1 cellular context compared by ENCODE assay signal in the genomic region with DNA sequence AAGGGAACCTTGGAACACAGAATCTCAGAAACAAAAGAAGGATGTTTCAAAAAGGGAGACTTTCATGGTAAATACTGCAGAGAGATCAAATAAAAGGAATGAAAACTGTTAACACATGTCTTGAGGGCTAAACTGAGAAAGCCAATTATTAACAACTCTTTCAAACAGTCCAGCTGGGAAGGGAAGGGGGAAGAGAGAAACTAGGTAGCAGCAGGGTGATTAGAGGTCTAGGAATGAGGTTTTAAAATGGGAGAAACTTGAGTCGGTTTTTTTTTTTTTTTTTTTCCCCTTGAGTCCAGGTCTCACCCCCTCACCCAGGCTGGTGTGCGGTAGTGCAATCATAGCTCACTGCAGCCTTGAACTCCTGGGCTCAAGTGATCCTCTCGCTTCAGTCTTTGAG.
TF ChIP-seq lines count a peak whose summit lies in the region.

No MANE protein-coding gene starts in this region.

TF ChIP-seq in WTC11, 78 proteins besides CTCF, POLR2A, EP300 and RAD21 (continued from another document):
- TF ChIP-seq, protein P1, sequence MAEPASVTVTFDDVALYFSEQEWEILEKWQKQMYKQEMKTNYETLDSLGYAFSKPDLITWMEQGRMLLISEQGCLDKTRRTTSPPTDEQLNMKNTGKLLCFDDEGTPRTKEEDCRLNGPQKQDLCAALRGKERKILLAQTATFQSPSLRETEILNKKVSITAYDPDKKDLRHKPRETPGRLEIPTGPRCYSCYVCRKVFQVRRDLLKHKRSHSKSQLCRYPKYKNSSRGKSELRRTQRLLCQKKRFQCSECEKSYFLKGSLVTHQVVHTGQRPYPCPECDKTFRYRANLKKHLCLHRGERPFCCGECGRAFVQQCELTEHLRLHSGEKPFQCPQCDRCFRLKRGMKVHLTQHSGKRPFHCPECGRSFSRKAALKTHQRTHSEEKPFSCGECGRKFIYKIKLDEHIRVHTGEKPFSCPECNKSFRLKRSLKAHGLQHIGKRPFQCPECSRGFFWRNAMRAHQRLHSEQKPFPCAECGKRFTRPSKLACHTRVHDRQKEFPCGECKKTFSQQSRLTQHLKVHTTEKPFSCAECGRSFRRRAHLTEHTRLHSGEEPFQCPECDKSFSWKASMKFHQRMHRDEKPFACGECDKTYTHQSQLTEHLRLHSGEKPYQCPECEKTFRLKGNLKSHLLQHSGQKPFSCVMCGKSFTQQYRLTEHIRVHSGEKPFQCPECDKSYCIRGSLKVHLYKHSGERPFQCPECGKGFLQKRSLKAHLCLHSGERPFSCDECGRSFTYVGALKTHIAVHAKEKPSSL (CRISPR knock-in tag; conservative IDR thresholded peaks at IDR 0.05) = no peak
